ENCODE assay signal across 28 cellular contexts in the genomic region with DNA sequence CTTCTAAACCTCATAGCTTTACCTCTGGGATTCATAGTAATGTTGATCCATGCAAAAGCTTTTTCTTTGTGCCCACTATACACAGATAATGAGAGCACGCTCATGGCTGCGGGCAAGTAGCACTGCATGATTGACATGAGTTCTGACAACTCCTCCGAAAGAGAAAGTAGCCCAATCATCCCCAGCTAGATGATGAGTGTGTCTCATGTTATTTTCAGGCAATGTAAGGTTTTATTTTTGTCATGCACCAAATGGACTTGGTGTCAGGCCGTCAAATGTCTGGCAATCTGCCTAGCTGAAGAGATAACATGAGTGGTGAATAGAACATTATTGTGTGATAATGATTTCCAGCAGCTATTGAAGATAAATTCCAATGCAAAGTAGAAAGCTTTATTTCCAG.
DNase-seq lines count a peak whose midpoint lies in the region; ATAC-seq and TF ChIP-seq lines count a peak whose summit lies in the region.
"Had no signal": no experiment of that assay in that cellular context is flagged by ENCODE, and none has a peak within 500 bp of the region (broad histone marks: within the 10 kb centered on the region; RNA-seq: fewer than 3 reads in every experiment).

No MANE protein-coding gene starts in this region.

- H3K18ac ChIP-seq in IMR-90 (ENCODE audit: low read depth, low read length) (peak overlapping the region; percentile 51), H9 (ENCODE audit: insufficient read length, low read depth, low read length) (no peak overlapping the region)

- peak; percentile 36 for DNase-seq in IMR-90
- peak; percentile 26 for DNase-seq in fibroblast of pulmonary artery (ENCODE audit: low read depth)
- DNase-seq in osteocyte (ENCODE audit: extremely low spot score, unreplicated experiment) = no peak
- DNase-seq in H9 = no peak
- DNase-seq in right lobe of liver = no peak
- no peak for DNase-seq in NCI-H446 (lab: John Stamatoyannopoulos, UW)
- DNase-seq: activated CD4-positive, alpha-beta T cell treated with anti-CD3 and anti-CD28 coated beads, Interleukin-2, amount 10 ng/mL, durations not matched to agents 24 days and 14 days; activated gamma-delta T cell treated with Interleukin-2 at 50 U/mL for 16 hours; activated T-cell treated with anti-CD3 and anti-CD28 coated beads, Interleukin-2, amount 50 U/mL, for 24 hours; colonic mucosa; effector CD8-positive, alpha-beta T cell; Karpas-422; mesendoderm; natural killer cell; NCI-H1436; NCI-H2107; posterior cingulate gyrus; SIG-M5; stimulated activated naive CD4-positive, alpha-beta T cell treated with Interleukin-2 at 50 U/mL for 16 hours; testis; uterus had no signal

- peak overlapping the region; percentile 73 for H2BK20ac ChIP-seq in IMR-90 (ENCODE audit: low read depth, low read length)
- no peak overlapping the region for H2BK20ac ChIP-seq in H9 (ENCODE audit: low read depth, low read length, poor library complexity, severe bottlenecking)

- H3K4me1 ChIP-seq in IMR-90 (ENCODE audit: control insufficient read depth, insufficient read depth, low read length) (peaks cover 30% of the 10 kb centered on the region), H9 (ENCODE audit: insufficient read depth, low read length) (peaks cover 12% of the 10 kb centered on the region; the same call in 1 of the 2 replicates), right lobe of liver (no peaks in the 10 kb centered on the region)
- H3K4me1 ChIP-seq: colonic mucosa, testis, uterus had no signal

- H3K56ac ChIP-seq in IMR-90 (ENCODE audit: extremely low read depth, insufficient read depth, low read length) = no peak overlapping the region
- no peak overlapping the region for H3K56ac ChIP-seq in H9 (ENCODE audit: insufficient read length, low read depth, low read length)

- peak overlapping the region; percentile 80 for H3K4ac ChIP-seq in IMR-90 (ENCODE audit: low read depth, low read length)
- H3K4ac ChIP-seq in H9 (ENCODE audit: low read depth, low read length) = no peak overlapping the region

- peak overlapping the region; percentile 43; the same call in 1 of the 2 replicates for H3K27ac ChIP-seq in IMR-90 (ENCODE audit: insufficient read depth, low read length)
- H3K27ac ChIP-seq in H9 (ENCODE audit: insufficient read length, low read depth, low read length) = no peak overlapping the region
- H3K27ac ChIP-seq in right lobe of liver = no peak overlapping the region
- H3K27ac ChIP-seq: colonic mucosa, epithelial cell of prostate, foreskin keratinocyte, hepatocyte, HL-60, testis, uterus had no signal

- no peak overlapping the region for H2BK12ac ChIP-seq in H9 (ENCODE audit: insufficient read length, low read depth, low read length)

- H3K27ac Mint-ChIP-seq in osteocyte (ENCODE audit: unreplicated experiment) (peak overlapping the region; percentile 54), H9 (no peak overlapping the region)
- H3K27ac Mint-ChIP-seq: activated CD4-positive, alpha-beta T cell treated with anti-CD3 and anti-CD28 coated beads, Interleukin-2, amount 10 ng/mL, durations not matched to agents 24 days and 14 days; activated T-cell treated with anti-CD3 and anti-CD28 coated beads, Interleukin-2, amount 50 U/mL, for 24 hours; CD14-positive monocyte; GM23338; natural killer cell had no signal

- peak overlapping the region; percentile 61 for H2BK120ac ChIP-seq in IMR-90 (ENCODE audit: low read depth, low read length)
- no peak overlapping the region for H2BK120ac ChIP-seq in H9 (ENCODE audit: low read depth, low read length, poor library complexity, severe bottlenecking)

- H4K5ac ChIP-seq in IMR-90 (ENCODE audit: low read depth, low read length) (peak overlapping the region; percentile 73; the same call in 1 of the 2 replicates), H9 (ENCODE audit: insufficient read length, low read depth, low read length) (no peak overlapping the region)

- intact Hi-C loops in IMR-90 (cut with micrococcal nuclease) = loop anchor here (5.0 kb wide), 1 partner anchor 79 kb away; no protein-coding TSS in a partner anchor
- intact Hi-C loops in right lobe of liver (cut with DNase I) = no loop called here

- H3K36me3 Mint-ChIP-seq in osteocyte (ENCODE audit: unreplicated experiment) = no peaks in the 10 kb centered on the region
- H3K36me3 Mint-ChIP-seq in H9 (ENCODE audit: insufficient read depth in 1 of 3, low read depth in 3 of 3) = no peaks in the 10 kb centered on the region; a peak in 1 of 7 replicates
- H3K36me3 Mint-ChIP-seq: CD14-positive monocyte, natural killer cell had no signal

- no peaks in the 10 kb centered on the region for H3K27me3 ChIP-seq in IMR-90 (ENCODE audit: control insufficient read depth, insufficient read depth, low read length)
- H3K27me3 ChIP-seq in H9 (ENCODE audit: insufficient read depth, low read length) = no peaks in the 10 kb centered on the region
- H3K27me3 ChIP-seq in right lobe of liver = no peaks in the 10 kb centered on the region
- H3K27me3 ChIP-seq: colonic mucosa, foreskin keratinocyte, testis, uterus had no signal

- no peak overlapping the region for H3K9ac ChIP-seq in IMR-90 (ENCODE audit: low read depth, low read length)
- no peak overlapping the region for H3K9ac ChIP-seq in H9 (ENCODE audit: extremely low read depth, insufficient read length, low read length)

- H3K4me3 Mint-ChIP-seq in osteocyte (ENCODE audit: unreplicated experiment) = no peak overlapping the region
- H3K4me3 Mint-ChIP-seq in H9 = no peak overlapping the region
- H3K4me3 Mint-ChIP-seq: activated CD4-positive, alpha-beta T cell treated with anti-CD3 and anti-CD28 coated beads, Interleukin-2, amount 10 ng/mL, durations not matched to agents 24 days and 14 days; activated T-cell treated with anti-CD3 and anti-CD28 coated beads, Interleukin-2, amount 50 U/mL, for 24 hours; CD14-positive monocyte; GM23338; natural killer cell had no signal

- H4K20me1 ChIP-seq in IMR-90 (ENCODE audit: insufficient read depth, low read length) (no peaks in the 10 kb centered on the region), H9 (ENCODE audit: control insufficient read depth, insufficient read depth, insufficient read length) (no peaks in the 10 kb centered on the region)

- POLR2A ChIA-PET in IMR-90 (lab: Charles Lee; ENCODE audit: unreplicated experiment) = no interaction called here

- peak; percentile 12 for ATAC-seq in IMR-90 (ENCODE audit: low read depth)
- peak; percentile 41 for ATAC-seq in SK-N-SH treated with all-trans-retinoic acid at 6 μM for 48 hours
- no peak for ATAC-seq in right lobe of liver
- ATAC-seq: foreskin keratinocyte, GM23338, natural killer cell had no signal

- no TSS peak for BruUV-seq in IMR-90 (replicated peaks; lab: Mats Ljungman, UMichigan)

- H4K91ac ChIP-seq in IMR-90 (ENCODE audit: insufficient read depth, low read depth, low read length) = no peak overlapping the region
- no peak overlapping the region for H4K91ac ChIP-seq in H9 (ENCODE audit: insufficient read length, low read depth, low read length)

- no peak for TF ChIP-seq RAD21 in IMR-90 (IDR thresholded peaks at IDR 0.05; ENCODE audit: low read length)

- H3K14ac ChIP-seq in IMR-90 (replicated peaks; ENCODE audit: low read depth, low read length) (peak overlapping the region; percentile 54), H9 (ENCODE audit: insufficient read depth, low read length) (no peak overlapping the region)

- WGBS in IMR-90 (ENCODE audit: extremely low coverage in 2 of 2, insufficient read length in 1 of 2), 2 experiments = 20% methylated on average over 1 of the region's 4 CpGs; no CpG with 5 or more reads in 1 of the 2 experiments
- no CpG with 5 or more reads among the region's 4 CpGs for WGBS in H9 (ENCODE audit: extremely low coverage, insufficient read length, low lambda C conversion rate)
- 64% methylated on average over 4 of the region's 4 CpGs for WGBS in right lobe of liver (ENCODE audit: insufficient coverage, low coverage, low lambda C conversion rate, missing lambda C conversion rate)

- H3K4me3 ChIP-seq in IMR-90 (ENCODE audit: insufficient read depth, low read depth, low read length) = no peak overlapping the region; the same call in 1 of the 2 replicates
- H3K4me3 ChIP-seq in fibroblast of pulmonary artery (replicated peaks; ENCODE audit: low read depth, low read length) = no peak overlapping the region
- no peak overlapping the region for H3K4me3 ChIP-seq in right lobe of liver
- H3K4me3 ChIP-seq: colonic mucosa, GM23338, hepatocyte, testis, uterus had no signal

- TF ChIP-seq CTCF in IMR-90 (conservative IDR thresholded peaks at IDR 0.05; ENCODE audit: low read depth, low read length) (no peak), fibroblast of pulmonary artery (IDR thresholded peaks at IDR 0.05; ENCODE audit: low read length, missing control alignments) (no peak), osteocyte (IDR thresholded peaks at IDR 0.05) (no peak), H9 (conservative IDR thresholded peaks at IDR 0.05) (no peak), right lobe of liver (IDR thresholded peaks at IDR 0.05) (no peak)

- no peak overlapping the region for H2AK9ac ChIP-seq in IMR-90 (replicated peaks; ENCODE audit: low read depth, low read length, poor library complexity)

- peaks cover 12 to 68% of the 10 kb centered on the region in 2 experiments for H3K79me1 ChIP-seq in IMR-90 (ENCODE audit: low read depth in 1 of 2, low read length in 2 of 2)
- H3K79me1 ChIP-seq in H9 (ENCODE audit: insufficient read depth, low read depth, low read length, poor library complexity, severe bottlenecking) = no peaks in the 10 kb centered on the region

- H3T11ph ChIP-seq in H9 (ENCODE audit: low read length) = no peak overlapping the region

- no peak for TF ChIP-seq POLR2A in IMR-90 (IDR thresholded peaks at IDR 0.05; ENCODE audit: low read depth, low read length)
- no peak for TF ChIP-seq POLR2A in right lobe of liver (IDR thresholded peaks at IDR 0.05)

- H3K27me3 Mint-ChIP-seq in osteocyte (ENCODE audit: unreplicated experiment) = no peaks in the 10 kb centered on the region
- H3K27me3 Mint-ChIP-seq in H9 (ENCODE audit: low read depth) = no peaks in the 10 kb centered on the region
- H3K27me3 Mint-ChIP-seq: activated CD4-positive, alpha-beta T cell treated with anti-CD3 and anti-CD28 coated beads, Interleukin-2, amount 10 ng/mL, durations not matched to agents 24 days and 14 days; activated T-cell treated with anti-CD3 and anti-CD28 coated beads, Interleukin-2, amount 50 U/mL, for 24 hours had no signal

- in situ Hi-C loops in IMR-90 (cut with MboI; ENCODE audit: low sequenced_read_pairs) = no loop called here

- no peaks in the 10 kb centered on the region for H3K79me2 ChIP-seq in H9 (ENCODE audit: insufficient read depth, low read length)
- H3K79me2 ChIP-seq: hepatocyte had no signal

- H2BK5ac ChIP-seq in IMR-90 (ENCODE audit: low read depth, low read length, poor library complexity, severe bottlenecking) (peak overlapping the region; percentile 62), H9 (ENCODE audit: insufficient read length, low read length) (no peak overlapping the region)

- H3K4me2 ChIP-seq in IMR-90 (ENCODE audit: low read depth, low read length) = peak overlapping the region; percentile 94
- no peak overlapping the region for H3K4me2 ChIP-seq in H9 (ENCODE audit: insufficient read depth, insufficient read length, low read length)
- H3K4me2 ChIP-seq: GM23338, hepatocyte had no signal

- H4K8ac ChIP-seq in IMR-90 (ENCODE audit: low read depth in 2 of 2, low read length in 2 of 2) (peak overlapping the region in 1 of 2 experiments; percentile 59; a peak in 2 of 4 replicates), H9 (replicated peaks; ENCODE audit: insufficient read length, low read depth, low read length) (no peak overlapping the region)

- dilution Hi-C loops in IMR-90 (cut with HindIII; ENCODE audit: low sequenced_read_pairs, unreplicated experiment) = no loop called here

- H3K23ac ChIP-seq in IMR-90 (ENCODE audit: low read depth, low read length) (peak overlapping the region; percentile 71), H9 (ENCODE audit: insufficient read length, low read depth, low read length) (no peak overlapping the region)

- H2BK15ac ChIP-seq in IMR-90 (ENCODE audit: low read depth, low read length) = peak overlapping the region; percentile 23; the same call in 2 of the 3 replicates
- H2BK15ac ChIP-seq in H9 (ENCODE audit: low read depth, low read length) = no peak overlapping the region

- H2AK5ac ChIP-seq in IMR-90 (ENCODE audit: low read depth, low read length) (no peak overlapping the region; the same call in 1 of the 2 replicates), H9 (ENCODE audit: insufficient read length, low read length) (no peak overlapping the region)

- H3K9me3 Mint-ChIP-seq in osteocyte (ENCODE audit: unreplicated experiment) = no peaks in the 10 kb centered on the region
- no peaks in the 10 kb centered on the region for H3K9me3 Mint-ChIP-seq in H9
- H3K9me3 Mint-ChIP-seq: activated CD4-positive, alpha-beta T cell treated with anti-CD3 and anti-CD28 coated beads, Interleukin-2, amount 10 ng/mL, durations not matched to agents 24 days and 14 days; GM23338 had no signal

- H2AFZ ChIP-seq in IMR-90 (replicated peaks; ENCODE audit: low read length, poor library complexity) (no peak overlapping the region), H9 (ENCODE audit: low read length) (no peak overlapping the region)
- H2AFZ ChIP-seq: GM23338, hepatocyte had no signal

- no peaks in the 10 kb centered on the region for H3K23me2 ChIP-seq in H9 (ENCODE audit: insufficient read length, low read depth, low read length, poor library complexity, severe bottlenecking)

- H3K36me3 ChIP-seq in IMR-90 (ENCODE audit: control insufficient read depth, insufficient read depth, low read length) (no peaks in the 10 kb centered on the region), right lobe of liver (no peaks in the 10 kb centered on the region)
- H3K36me3 ChIP-seq: colonic mucosa, uterus had no signal

- no peaks in the 10 kb centered on the region for H3K9me3 ChIP-seq in IMR-90 (ENCODE audit: control insufficient read depth, insufficient read depth, low read length)
- H3K9me3 ChIP-seq in H9 (ENCODE audit: control insufficient read depth, low read depth, low read length) = no peaks in the 10 kb centered on the region
- no peaks in the 10 kb centered on the region for H3K9me3 ChIP-seq in right lobe of liver
- H3K9me3 ChIP-seq: colonic mucosa, testis, uterus had no signal

- peaks cover 27% of the 10 kb centered on the region for H3K4me1 Mint-ChIP-seq in osteocyte (ENCODE audit: unreplicated experiment)
- H3K4me1 Mint-ChIP-seq in H9 = peaks cover 19 to 27% of the 10 kb centered on the region in 2 experiments
- H3K4me1 Mint-ChIP-seq: activated CD4-positive, alpha-beta T cell treated with anti-CD3 and anti-CD28 coated beads, Interleukin-2, amount 10 ng/mL, durations not matched to agents 24 days and 14 days; natural killer cell had no signal

- peaks cover 22% of the 10 kb centered on the region for H3K9me1 ChIP-seq in IMR-90 (ENCODE audit: insufficient read depth, low read length)

- CTCF ChIA-PET in IMR-90 (lab: Yijun Ruan, JAX) = no interaction called here

Comparison
In these comparisons a context has a peak if more than half of its experiments do, and no peak if none do; other contexts are left out.
1. ATAC-seq: peak in IMR-90 (single experiment) and SK-N-SH treated with all-trans-retinoic acid at 6 μM for 48 hours (single experiment); none in right lobe of liver (0 of 4).
2. DNase-seq: peak in IMR-90 (single experiment) and fibroblast of pulmonary artery (single experiment); none in osteocyte (single experiment), H9 (single experiment), right lobe of liver (0 of 3) and NCI-H446 (0 of 2).